ENCODE assay signal across 8 cellular contexts in genomic region chr2:101770672-101771071, GRCh38.
DNase-seq lines count a peak whose midpoint lies in the region; ATAC-seq lines count a peak whose summit lies in the region.

No MANE protein-coding gene starts in this region.

- DNase-seq in DMS53 treated with DMSO at 0.1 percent for 48 hours (lab: John Stamatoyannopoulos, UW; ENCODE audit: unreplicated experiment) = peak; percentile 53
- peak; percentile 67 for DNase-seq in LHCN-M2 (ENCODE audit: low read depth)
- DNase-seq in SK-N-DZ (ENCODE audit: low spot score) = peak; percentile 59
- peak; percentile 20 for DNase-seq in germinal center (ENCODE audit: low spot score)
- DNase-seq in superior temporal gyrus (ENCODE audit: extremely low spot score) = peak; percentile 84
- no peak for DNase-seq in activated CD4-positive, alpha-beta T cell treated with anti-CD3 and anti-CD28 coated beads for 4 hours

- ATAC-seq in GM19463 (IDR thresholded peaks at IDR 0.05; ENCODE audit: unreplicated experiment) (peak; percentile 85), GM21737 (IDR thresholded peaks at IDR 0.05; ENCODE audit: unreplicated experiment) (no peak)

Comparison
In these comparisons a context has a peak if more than half of its experiments do, and no peak if none do; other contexts are left out.
1. DNase-seq: peak in DMS53 treated with DMSO at 0.1 percent for 48 hours (single experiment), LHCN-M2 (single experiment), SK-N-DZ (single experiment), germinal center (single experiment) and superior temporal gyrus (single experiment); none in activated CD4-positive, alpha-beta T cell treated with anti-CD3 and anti-CD28 coated beads for 4 hours (0 of 2).